8 cellular contexts compared by ENCODE assay signal in genomic region chr20:64063389-64064144, GRCh38. TPM values are rescaled to one million over a fixed set of nuclear protein-coding genes. Genes with fewer than 3 reads are reported as not detected.
A peak's percentile ranks its signal among the peaks of the same experiment; 100 is the strongest.
DNase-seq lines count a peak whose midpoint lies in the region; ATAC-seq, FAIRE-seq and TF ChIP-seq lines count a peak whose summit lies in the region.

No MANE protein-coding gene starts in this region.

- intact Hi-C loops in endothelial cell of umbilical vein (cut with micrococcal nuclease) = loop anchor here (1.0 to 10.0 kb wide), 2 partner anchors 61 to 82 kb away; partner anchors contain the start of gene PRPF6

- H4K20me1 ChIP-seq in SK-N-SH (ENCODE audit: insufficient read depth) = no peaks in the 10 kb centered on the region
- H4K20me1 ChIP-seq in endothelial cell of umbilical vein (replicated peaks; ENCODE audit: control insufficient read depth, extremely low read depth, insufficient read depth, low read length) = no peaks in the 10 kb centered on the region
- H4K20me1 ChIP-seq in neural progenitor cell (ENCODE audit: low read depth) = peaks cover 20% of the 10 kb centered on the region

- H3K36me3 ChIP-seq in SK-N-SH (replicated peaks in 1 of 2; ENCODE audit: control insufficient read depth in 1 of 2, insufficient read depth in 2 of 2, low read length in 1 of 2) (no peaks in the 10 kb centered on the region), endothelial cell of umbilical vein (ENCODE audit: control insufficient read depth in 2 of 2, extremely low read depth in 1 of 2, insufficient read depth in 2 of 2, low read length in 2 of 2) (no peaks in the 10 kb centered on the region), neural progenitor cell (no peaks in the 10 kb centered on the region)

- H3K4me1 ChIP-seq in SK-N-SH (ENCODE audit: control insufficient read depth in 1 of 2, insufficient read depth in 2 of 2, low read depth in 1 of 2, low read length in 1 of 2) (peaks cover 14 to 21% of the 10 kb centered on the region in 2 experiments; a peak in 2 of 4 replicates), endothelial cell of umbilical vein (ENCODE audit: control insufficient read depth, extremely low read depth, insufficient read depth, low read length) (peaks cover 18% of the 10 kb centered on the region), neural progenitor cell (peaks cover 7% of the 10 kb centered on the region)

- DNase-seq in DMS79 treated with DMSO at 0.1 percent for 48 hours (lab: John Stamatoyannopoulos, UW) (peak; percentile 17), DMS79 (lab: John Stamatoyannopoulos, UW) (no peak), SK-N-SH (peak; percentile 76), endothelial cell of umbilical vein (ENCODE audit: low read depth, low spot score) (no peak), neural progenitor cell (ENCODE audit: low spot score) (peak; percentile 56), frontal cortex (ENCODE audit: low spot score in 2 of 2) (no peak)

- 1% methylated on average over 14 of the region's 51 CpGs for WGBS in SK-N-SH (ENCODE audit: low lambda C conversion rate)

- no peak for TF ChIP-seq POLR2A in endothelial cell of umbilical vein (IDR thresholded peaks at IDR 0.05; ENCODE audit: low read depth, low read length)

- peak overlapping the region; percentile 64; a peak in 3 of 4 replicates for H3K27ac ChIP-seq in SK-N-SH (ENCODE audit: low read depth in 2 of 2, low read length in 1 of 2)
- H3K27ac ChIP-seq in endothelial cell of umbilical vein (ENCODE audit: insufficient read depth, low read depth, low read length) = peak overlapping the region; percentile 20
- H3K27ac ChIP-seq in neural progenitor cell = no peak overlapping the region

- H3F3A ChIP-seq in SK-N-SH (replicated peaks; ENCODE audit: insufficient read depth) = peaks cover 4% of the 10 kb centered on the region
- peaks cover 4% of the 10 kb centered on the region for H3F3A ChIP-seq in neural progenitor cell (ENCODE audit: low read depth)

- no peak for FAIRE-seq in endothelial cell of umbilical vein (lab: Jason Lieb, UNC)
- FAIRE-seq in frontal cortex (lab: Jason Lieb, UNC) = no peak

- dilution Hi-C loops in endothelial cell of umbilical vein (cut with MboI; ENCODE audit: extremely low pct_ligation_motif_present, low sequenced_read_pairs) = no loop called here

- H3K9me2 ChIP-seq in SK-N-SH = no peaks in the 10 kb centered on the region

- no peak for TF ChIP-seq CTCF in SK-N-SH (IDR thresholded peaks at IDR 0.05)
- no peak for TF ChIP-seq CTCF in endothelial cell of umbilical vein (IDR thresholded peaks at IDR 0.05; ENCODE audit: extremely low read depth in 1 of 2, insufficient read depth in 1 of 2, low read depth in 1 of 2, low read length in 2 of 2)
- no peak for TF ChIP-seq CTCF in neural progenitor cell (IDR thresholded peaks at IDR 0.05)

- peak overlapping the region; percentile 94 for H3K4me3 Mint-ChIP-seq in neural progenitor cell

- H3K9me1 ChIP-seq in endothelial cell of umbilical vein (replicated peaks; ENCODE audit: control insufficient read depth, extremely low read depth, insufficient read depth, low read length) = no peaks in the 10 kb centered on the region

- H3K9me3 Mint-ChIP-seq in neural progenitor cell = no peaks in the 10 kb centered on the region

- H3K4me2 ChIP-seq in SK-N-SH (peak overlapping the region; percentile 96), endothelial cell of umbilical vein (ENCODE audit: insufficient read depth, low read length) (peak overlapping the region; percentile 76), neural progenitor cell (peak overlapping the region; percentile 86)

- TF ChIP-seq EP300 in SK-N-SH (IDR thresholded peaks at IDR 0.05; ENCODE audit: borderline replicate concordance in 1 of 2, low read depth in 1 of 2, low read length in 1 of 2) = no peak

- CTCF ChIA-PET in SK-N-SH (lab: Yijun Ruan, JAX) (interaction anchor here (0.6 to 2.5 kb wide), 10 partner anchors 8 to 83 kb away, joined by 3 to 12 read pairs (median 6); partner anchors contain the start of gene LKAAEAR1), endothelial cell of umbilical vein (lab: Charles Lee) (interaction anchor here (1.0 to 15.2 kb wide), 9 partner anchors 9 to 90 kb away, joined by 3 to 412 read pairs (median 6); partner anchors contain the start of genes C20orf204, OPRL1, PRPF6 and SAMD10)

- no peak overlapping the region for H3K27ac Mint-ChIP-seq in neural progenitor cell

- TSS peak; percentile 53 for BruUV-seq in endothelial cell of umbilical vein (replicated peaks; lab: Mats Ljungman, UMichigan)

- H3K79me2 ChIP-seq in SK-N-SH (ENCODE audit: insufficient read depth) (peaks cover 15% of the 10 kb centered on the region; the same call in 1 of the 2 replicates), endothelial cell of umbilical vein (ENCODE audit: control insufficient read depth, insufficient read depth, low read length) (peaks cover 6% of the 10 kb centered on the region), neural progenitor cell (ENCODE audit: low read depth) (peaks cover 9% of the 10 kb centered on the region)

- POLR2A ChIA-PET in SK-N-SH (lab: Yijun Ruan, JAX) (interaction anchor here (0.5 to 1.5 kb wide), 9 partner anchors 9 to 198 kb away, joined by 3 to 7 read pairs (median 4); partner anchors contain the start of genes OPRL1, PRPF6, RGS19 and TPD52L2), endothelial cell of umbilical vein (lab: Charles Lee) (interaction anchor here (0.8 to 1.4 kb wide), 5 partner anchors 10 to 199 kb away, joined by 3 to 11 read pairs (median 3); partner anchors contain the start of gene TPD52L2)

- H3K27me3 ChIP-seq in SK-N-SH (ENCODE audit: insufficient read depth) (no peaks in the 10 kb centered on the region), endothelial cell of umbilical vein (ENCODE audit: control insufficient read depth in 2 of 2, insufficient read depth in 2 of 2, low read length in 2 of 2) (no peaks in the 10 kb centered on the region), neural progenitor cell (no peaks in the 10 kb centered on the region)

- H2AFZ ChIP-seq in SK-N-SH (ENCODE audit: low read depth) (peak overlapping the region; percentile 68; the same call in 1 of the 2 replicates), endothelial cell of umbilical vein (ENCODE audit: low read depth, low read length) (peak overlapping the region; percentile 76), neural progenitor cell (replicated peaks) (no peak overlapping the region)

- peaks cover 25% of the 10 kb centered on the region for H3K4me1 Mint-ChIP-seq in neural progenitor cell

- peak overlapping the region; percentile 90 for H3K9ac ChIP-seq in SK-N-SH
- H3K9ac ChIP-seq in endothelial cell of umbilical vein (replicated peaks; ENCODE audit: extremely low read depth, insufficient read depth, low read length) = peak overlapping the region; percentile 63
- H3K9ac ChIP-seq in neural progenitor cell = peak overlapping the region; percentile 14

- TF ChIP-seq RAD21 in SK-N-SH (IDR thresholded peaks at IDR 0.05; ENCODE audit: low read length) = no peak

- H3K9me3 ChIP-seq in SK-N-SH = no peaks in the 10 kb centered on the region
- no peaks in the 10 kb centered on the region for H3K9me3 ChIP-seq in endothelial cell of umbilical vein (replicated peaks; ENCODE audit: control insufficient read depth, insufficient read depth, low read length)
- no peaks in the 10 kb centered on the region for H3K9me3 ChIP-seq in neural progenitor cell (ENCODE audit: low read depth)

- H3K4me3 ChIP-seq in SK-N-SH (ENCODE audit: low read depth in 2 of 2, low read length in 1 of 2) (peak overlapping the region; percentile 91 to 93), endothelial cell of umbilical vein (replicated peaks in 1 of 3; ENCODE audit: insufficient read depth in 1 of 3, low read depth in 1 of 3, low read length in 3 of 3) (peak overlapping the region; percentile 72 to 91 (median 84)), neural progenitor cell (peak overlapping the region; percentile 99)

- peaks cover 12% of the 10 kb centered on the region for H3K27me3 Mint-ChIP-seq in neural progenitor cell (ENCODE audit: insufficient read depth, low read depth)

- no peaks in the 10 kb centered on the region for H3K36me3 Mint-ChIP-seq in neural progenitor cell

- no peak for ATAC-seq in GM18858 (IDR thresholded peaks at IDR 0.05; ENCODE audit: unreplicated experiment)
- ATAC-seq in GM19328 (IDR thresholded peaks at IDR 0.05; ENCODE audit: unreplicated experiment) = no peak

RNA-seq across cellular contexts. Expression of gene TCEA2, which starts 0.6 kb away (rescaled TPM):
- polyA plus RNA-seq in SK-N-SH (2012; rRNA removed) (53.5 and 98.9 TPM in 2 replicates), endothelial cell of umbilical vein (53.1 and 56.0 TPM in 2 replicates)
- polyA plus RNA-seq in SK-N-SH (2012; cell fraction: cytosol; rRNA removed) = 48.6 and 62.9 TPM in 2 replicates
- 179 and 294 TPM in 2 replicates for polyA plus RNA-seq in SK-N-SH (2012; cell fraction: nucleus; rRNA removed)
- total RNA-seq in endothelial cell of umbilical vein (65.5 and 71.3 TPM in 2 replicates), neural progenitor cell (ENCODE audit: low replicate concordance) (23.2 and 51.2 TPM in 2 replicates), frontal cortex (36.7 TPM)
- polyA plus RNA-seq in endothelial cell of umbilical vein (2011; cell fraction: cytosol; rRNA removed) = 37.0 and 47.4 TPM in 2 replicates
- polyA plus RNA-seq in endothelial cell of umbilical vein (2011; cell fraction: nucleus; rRNA removed) = 97.1 and 136 TPM in 2 replicates
- 46.9 and 80.2 TPM in 2 replicates for polyA plus RNA-seq in endothelial cell of umbilical vein (2012)
- polyA minus RNA-seq in endothelial cell of umbilical vein = 24.5 and 35.3 TPM in 2 replicates
- polyA minus RNA-seq in endothelial cell of umbilical vein (2011; cell fraction: cytosol; rRNA and poly(A)+ RNA removed) = 19.4 TPM
- 15.8 and 34.4 TPM in 2 replicates for polyA minus RNA-seq in endothelial cell of umbilical vein (2011; cell fraction: nucleus; rRNA and poly(A)+ RNA removed)

RNA-seq across cellular contexts. Expression of gene SOX18, which starts 14.1 kb away (rescaled TPM):
- not detected in 2 replicates for polyA plus RNA-seq in SK-N-SH (2012; rRNA removed)
- polyA plus RNA-seq in SK-N-SH (2012; cell fraction: cytosol; rRNA removed) = not detected in 2 replicates
- polyA plus RNA-seq in SK-N-SH (2012; cell fraction: nucleus; rRNA removed) = 0.07 TPM in 1 of 2 replicates, not detected in the other
- 175 and 211 TPM in 2 replicates for total RNA-seq in endothelial cell of umbilical vein
- 20.9 and 21.8 TPM in 2 replicates for polyA plus RNA-seq in endothelial cell of umbilical vein
- polyA plus RNA-seq in endothelial cell of umbilical vein (2011; cell fraction: cytosol; rRNA removed) = 10.8 and 19.2 TPM in 2 replicates
- polyA plus RNA-seq in endothelial cell of umbilical vein (2011; cell fraction: nucleus; rRNA removed) = 9.0 and 10.9 TPM in 2 replicates
- 23.0 and 49.2 TPM in 2 replicates for polyA plus RNA-seq in endothelial cell of umbilical vein (2012)
- 3.7 and 6.5 TPM in 2 replicates for polyA minus RNA-seq in endothelial cell of umbilical vein
- 2.9 TPM for polyA minus RNA-seq in endothelial cell of umbilical vein (2011; cell fraction: cytosol; rRNA and poly(A)+ RNA removed)
- 4.4 and 13.0 TPM in 2 replicates for polyA minus RNA-seq in endothelial cell of umbilical vein (2011; cell fraction: nucleus; rRNA and poly(A)+ RNA removed)
- total RNA-seq in neural progenitor cell (ENCODE audit: low replicate concordance) = not detected in 2 replicates
- total RNA-seq in frontal cortex = 0.41 TPM

RNA-seq across cellular contexts. Expression of gene RGS19, which starts 15.8 kb away (rescaled TPM):
- 18.7 and 20.5 TPM in 2 replicates for polyA plus RNA-seq in SK-N-SH (2012; rRNA removed)
- 10.0 and 16.3 TPM in 2 replicates for polyA plus RNA-seq in SK-N-SH (2012; cell fraction: cytosol; rRNA removed)
- 15.3 and 16.4 TPM in 2 replicates for polyA plus RNA-seq in SK-N-SH (2012; cell fraction: nucleus; rRNA removed)
- 27.8 and 28.3 TPM in 2 replicates for total RNA-seq in endothelial cell of umbilical vein
- 33.7 and 69.6 TPM in 2 replicates for polyA plus RNA-seq in endothelial cell of umbilical vein
- 21.3 and 30.8 TPM in 2 replicates for polyA plus RNA-seq in endothelial cell of umbilical vein (2011; cell fraction: cytosol; rRNA removed)
- polyA plus RNA-seq in endothelial cell of umbilical vein (2011; cell fraction: nucleus; rRNA removed) = 12.0 and 13.9 TPM in 2 replicates
- 24.7 and 27.7 TPM in 2 replicates for polyA plus RNA-seq in endothelial cell of umbilical vein (2012)
- 14.0 and 19.0 TPM in 2 replicates for polyA minus RNA-seq in endothelial cell of umbilical vein
- polyA minus RNA-seq in endothelial cell of umbilical vein (2011; cell fraction: cytosol; rRNA and poly(A)+ RNA removed) = 16.2 TPM
- 4.2 and 5.7 TPM in 2 replicates for polyA minus RNA-seq in endothelial cell of umbilical vein (2011; cell fraction: nucleus; rRNA and poly(A)+ RNA removed)
- total RNA-seq in neural progenitor cell (ENCODE audit: low replicate concordance) = 2.0 and 11.0 TPM in 2 replicates
- total RNA-seq in frontal cortex = 7.7 TPM

RNA-seq across cellular contexts. Expression of gene OPRL1, which starts 16.3 kb away (rescaled TPM):
- polyA plus RNA-seq in SK-N-SH (2012; rRNA removed) (1.7 and 1.8 TPM in 2 replicates), endothelial cell of umbilical vein (2.0 and 2.6 TPM in 2 replicates)
- 0.77 and 1.3 TPM in 2 replicates for polyA plus RNA-seq in SK-N-SH (2012; cell fraction: cytosol; rRNA removed)
- polyA plus RNA-seq in SK-N-SH (2012; cell fraction: nucleus; rRNA removed) = 3.2 and 3.8 TPM in 2 replicates
- total RNA-seq in endothelial cell of umbilical vein (1.9 and 2.2 TPM in 2 replicates), neural progenitor cell (ENCODE audit: low replicate concordance) (1.3 and 3.3 TPM in 2 replicates), frontal cortex (13.5 TPM)
- polyA plus RNA-seq in endothelial cell of umbilical vein (2011; cell fraction: cytosol; rRNA removed) = 1.3 and 1.8 TPM in 2 replicates
- 1.8 and 2.3 TPM in 2 replicates for polyA plus RNA-seq in endothelial cell of umbilical vein (2011; cell fraction: nucleus; rRNA removed)
- polyA plus RNA-seq in endothelial cell of umbilical vein (2012) = 2.3 and 5.2 TPM in 2 replicates
- polyA minus RNA-seq in endothelial cell of umbilical vein = 2.3 and 3.7 TPM in 2 replicates
- polyA minus RNA-seq in endothelial cell of umbilical vein (2011; cell fraction: cytosol; rRNA and poly(A)+ RNA removed) = not detected
- 0.43 and 0.91 TPM in 2 replicates for polyA minus RNA-seq in endothelial cell of umbilical vein (2011; cell fraction: nucleus; rRNA and poly(A)+ RNA removed)

RNA-seq across cellular contexts. Expression of gene LKAAEAR1, which starts 20.6 kb away (rescaled TPM):
- 0.37 and 0.71 TPM in 2 replicates for polyA plus RNA-seq in SK-N-SH (2012; rRNA removed)
- 0.33 and 0.55 TPM in 2 replicates for polyA plus RNA-seq in SK-N-SH (2012; cell fraction: cytosol; rRNA removed)
- 0.37 and 1.2 TPM in 2 replicates for polyA plus RNA-seq in SK-N-SH (2012; cell fraction: nucleus; rRNA removed)
- total RNA-seq in endothelial cell of umbilical vein = not detected in 2 replicates
- 0.29 and 0.46 TPM in 2 replicates for polyA plus RNA-seq in endothelial cell of umbilical vein
- 0.16 TPM in 1 of 2 replicates, not detected in the other for polyA plus RNA-seq in endothelial cell of umbilical vein (2011; cell fraction: cytosol; rRNA removed)
- not detected in 2 replicates for polyA plus RNA-seq in endothelial cell of umbilical vein (2011; cell fraction: nucleus; rRNA removed)
- 0.21 TPM in 1 of 2 replicates, not detected in the other for polyA plus RNA-seq in endothelial cell of umbilical vein (2012)
- not detected in 2 replicates for polyA minus RNA-seq in endothelial cell of umbilical vein
- polyA minus RNA-seq in endothelial cell of umbilical vein (2011; cell fraction: cytosol; rRNA and poly(A)+ RNA removed) = not detected
- not detected in 2 replicates for polyA minus RNA-seq in endothelial cell of umbilical vein (2011; cell fraction: nucleus; rRNA and poly(A)+ RNA removed)
- total RNA-seq in neural progenitor cell (ENCODE audit: low replicate concordance) = 0.99 TPM in 1 of 2 replicates, not detected in the other
- total RNA-seq in frontal cortex = 2.9 TPM

Comparison
In these comparisons a context has a peak if more than half of its experiments do, and no peak if none do; other contexts are left out.
1. DNase-seq: peak in DMS79 treated with DMSO at 0.1 percent for 48 hours (single experiment), SK-N-SH (single experiment) and neural progenitor cell (single experiment); none in DMS79 (single experiment), endothelial cell of umbilical vein (single experiment) and frontal cortex (0 of 2).
2. H3K9ac ChIP-seq: peak in every context shown above with its lines; median percentile 90 in SK-N-SH; 63 in endothelial cell of umbilical vein; 14 in neural progenitor cell.
3. RNA of gene SOX18, which starts 14.1 kb away (total RNA-seq): 175 to 211 TPM in endothelial cell of umbilical vein; 0.41 TPM in frontal cortex (single experiment) and not detected in neural progenitor cell; every median in the first group is over 100 times any median in the second.
4. Peak in every context shown above with its lines, with median percentiles within 50 percentile points of each other: H3K4me2 ChIP-seq and H3K4me3 ChIP-seq.